ENCODE assay signal across 1 cellular context in the genomic region with DNA sequence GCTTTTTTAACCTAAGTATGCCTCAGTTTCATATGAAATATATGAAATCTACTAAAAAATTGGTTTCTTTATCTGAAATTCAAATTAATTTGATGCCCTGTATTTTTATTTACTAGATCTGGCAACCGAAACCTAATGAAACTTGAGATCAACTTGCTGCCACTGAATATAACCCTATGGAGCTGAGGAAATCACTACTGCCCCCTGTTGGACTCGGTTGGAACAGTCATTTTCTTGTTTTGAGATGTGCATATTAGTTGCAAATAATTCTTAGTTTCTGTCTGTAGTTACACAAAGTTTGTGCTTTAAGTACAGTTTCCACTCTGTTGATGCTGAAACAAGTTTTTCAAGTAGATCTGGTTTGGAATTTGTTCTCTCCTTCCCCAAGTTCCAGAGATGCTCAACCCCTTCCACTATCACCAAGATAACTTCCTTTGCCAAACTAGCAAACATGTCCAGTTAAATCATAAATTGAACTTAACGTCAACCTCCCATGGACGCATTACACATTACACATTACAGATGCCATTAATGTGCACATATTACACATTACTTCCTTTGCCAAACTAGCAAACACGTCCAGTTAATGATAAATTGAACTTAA.
TF ChIP-seq lines count a peak whose summit lies in the region.

No MANE protein-coding gene starts in this region.

TF ChIP-seq in GM23338, 12 proteins besides CTCF, POLR2A, EP300 and RAD21 (continued from another document):
- TF ChIP-seq, protein P1, sequence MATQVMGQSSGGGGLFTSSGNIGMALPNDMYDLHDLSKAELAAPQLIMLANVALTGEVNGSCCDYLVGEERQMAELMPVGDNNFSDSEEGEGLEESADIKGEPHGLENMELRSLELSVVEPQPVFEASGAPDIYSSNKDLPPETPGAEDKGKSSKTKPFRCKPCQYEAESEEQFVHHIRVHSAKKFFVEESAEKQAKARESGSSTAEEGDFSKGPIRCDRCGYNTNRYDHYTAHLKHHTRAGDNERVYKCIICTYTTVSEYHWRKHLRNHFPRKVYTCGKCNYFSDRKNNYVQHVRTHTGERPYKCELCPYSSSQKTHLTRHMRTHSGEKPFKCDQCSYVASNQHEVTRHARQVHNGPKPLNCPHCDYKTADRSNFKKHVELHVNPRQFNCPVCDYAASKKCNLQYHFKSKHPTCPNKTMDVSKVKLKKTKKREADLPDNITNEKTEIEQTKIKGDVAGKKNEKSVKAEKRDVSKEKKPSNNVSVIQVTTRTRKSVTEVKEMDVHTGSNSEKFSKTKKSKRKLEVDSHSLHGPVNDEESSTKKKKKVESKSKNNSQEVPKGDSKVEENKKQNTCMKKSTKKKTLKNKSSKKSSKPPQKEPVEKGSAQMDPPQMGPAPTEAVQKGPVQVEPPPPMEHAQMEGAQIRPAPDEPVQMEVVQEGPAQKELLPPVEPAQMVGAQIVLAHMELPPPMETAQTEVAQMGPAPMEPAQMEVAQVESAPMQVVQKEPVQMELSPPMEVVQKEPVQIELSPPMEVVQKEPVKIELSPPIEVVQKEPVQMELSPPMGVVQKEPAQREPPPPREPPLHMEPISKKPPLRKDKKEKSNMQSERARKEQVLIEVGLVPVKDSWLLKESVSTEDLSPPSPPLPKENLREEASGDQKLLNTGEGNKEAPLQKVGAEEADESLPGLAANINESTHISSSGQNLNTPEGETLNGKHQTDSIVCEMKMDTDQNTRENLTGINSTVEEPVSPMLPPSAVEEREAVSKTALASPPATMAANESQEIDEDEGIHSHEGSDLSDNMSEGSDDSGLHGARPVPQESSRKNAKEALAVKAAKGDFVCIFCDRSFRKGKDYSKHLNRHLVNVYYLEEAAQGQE (IDR thresholded peaks at IDR 0.05; ENCODE audit: unreplicated experiment), result no peak
- TF ChIP-seq CREB1 (CRISPR knock-in tag; IDR thresholded peaks at IDR 0.05; ENCODE audit: low read depth), result no peak
- TF ChIP-seq ZNF114 (CRISPR knock-in tag; IDR thresholded peaks at IDR 0.05), result no peak
- TF ChIP-seq, protein P2, sequence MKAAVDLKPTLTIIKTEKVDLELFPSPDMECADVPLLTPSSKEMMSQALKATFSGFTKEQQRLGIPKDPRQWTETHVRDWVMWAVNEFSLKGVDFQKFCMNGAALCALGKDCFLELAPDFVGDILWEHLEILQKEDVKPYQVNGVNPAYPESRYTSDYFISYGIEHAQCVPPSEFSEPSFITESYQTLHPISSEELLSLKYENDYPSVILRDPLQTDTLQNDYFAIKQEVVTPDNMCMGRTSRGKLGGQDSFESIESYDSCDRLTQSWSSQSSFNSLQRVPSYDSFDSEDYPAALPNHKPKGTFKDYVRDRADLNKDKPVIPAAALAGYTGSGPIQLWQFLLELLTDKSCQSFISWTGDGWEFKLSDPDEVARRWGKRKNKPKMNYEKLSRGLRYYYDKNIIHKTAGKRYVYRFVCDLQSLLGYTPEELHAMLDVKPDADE (IDR thresholded peaks at IDR 0.05), result no peak
- no peak for TF ChIP-seq EZH2 (IDR thresholded peaks at IDR 0.05; ENCODE audit: low read depth, unreplicated experiment)
- TF ChIP-seq STAT1 (IDR thresholded peaks at IDR 0.05; ENCODE audit: unreplicated experiment), result no peak
- no peak for TF ChIP-seq EZH2phosphoT487 (IDR thresholded peaks at IDR 0.05; ENCODE audit: unreplicated experiment)
- TF ChIP-seq ZNF331 (CRISPR knock-in tag; IDR thresholded peaks at IDR 0.05; ENCODE audit: low read depth), result no peak
- no peak for TF ChIP-seq NANOG (IDR thresholded peaks at IDR 0.05; ENCODE audit: borderline replicate concordance)
TF ChIP-seq in GM23338: peak in this region for 0.
